8 cellular contexts compared by ENCODE assay signal in the genomic region with DNA sequence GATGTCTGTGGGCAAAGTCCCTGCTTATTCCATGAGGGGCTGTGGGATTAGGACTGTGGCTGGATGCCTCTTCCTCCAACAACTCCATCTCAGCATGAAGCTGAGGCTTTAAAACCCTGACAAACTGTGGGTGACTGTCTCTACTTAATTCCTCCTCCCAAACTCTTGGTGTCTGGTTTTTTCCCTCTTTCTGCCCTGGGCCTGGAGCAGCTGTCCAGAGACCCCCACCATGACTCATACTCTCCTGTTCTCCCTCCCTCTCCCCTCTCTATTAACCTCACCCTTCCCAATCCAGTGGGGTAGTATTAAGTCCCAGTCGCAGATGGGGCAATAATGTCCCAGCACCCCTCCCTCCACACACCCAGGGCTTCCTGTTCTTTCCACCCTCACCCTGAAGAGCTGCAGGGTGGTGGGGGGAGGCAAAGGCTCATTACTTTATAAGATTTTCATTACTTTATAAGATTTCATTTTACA. TPM values are rescaled to one million over a fixed set of nuclear protein-coding genes. Genes with fewer than 3 reads are reported as not detected.
DNase-seq lines count a peak whose midpoint lies in the region; ATAC-seq and TF ChIP-seq lines count a peak whose summit lies in the region.

No MANE protein-coding gene starts in this region.

- H3K4me3 ChIP-seq in AG04449 (ENCODE audit: low read depth, low read length) (peak overlapping the region; percentile 78), NB4 (ENCODE audit: low read depth, low read length) (peak overlapping the region; percentile 90)

- no peak for ATAC-seq in effector memory CD8-positive, alpha-beta T cell (replicated peaks)
- ATAC-seq in natural killer cell: no peak
- ATAC-seq in esophagus mucosa: no peak
- ATAC-seq in HG03457 (IDR thresholded peaks at IDR 0.05; ENCODE audit: unreplicated experiment): no peak

- CTCF ChIA-PET in AG04449 (lab: Yijun Ruan, JAX): interaction anchor here (0.6 to 3.6 kb wide), 6 partner anchors 10 to 99 kb away, joined by 3 to 20 read pairs (median 8); a partner anchor contains a TSS

- TF ChIP-seq POLR2A in NB4 (IDR thresholded peaks at IDR 0.05; ENCODE audit: extremely low read depth, insufficient read length): no peak

- TF ChIP-seq CTCF in AG04449 (IDR thresholded peaks at IDR 0.05; ENCODE audit: insufficient read depth, low read length, missing control alignments) (no peak), NB4 (IDR thresholded peaks at IDR 0.05; ENCODE audit: low read depth, low read length) (no peak), natural killer cell (IDR thresholded peaks at IDR 0.05) (no peak)

- H3K4me3 Mint-ChIP-seq in effector memory CD8-positive, alpha-beta T cell: peak overlapping the region; percentile 96 to 99
- H3K4me3 Mint-ChIP-seq in natural killer cell: peak overlapping the region; percentile 99

- H3K27ac Mint-ChIP-seq in effector memory CD8-positive, alpha-beta T cell: peak overlapping the region in 1 of 2 donors; percentile 90
- peak overlapping the region; percentile 91 to 95 for H3K27ac Mint-ChIP-seq in natural killer cell

- DNase-seq in AG04449 (ENCODE audit: low read depth, low spot score): no peak
- peak; percentile 39 for DNase-seq in NB4 (ENCODE audit: low read depth)
- DNase-seq in effector memory CD8-positive, alpha-beta T cell: no peak
- DNase-seq in natural killer cell: no peak
- no peak for DNase-seq in HCEC 1CT
- DNase-seq in NCI-H1092 treated with DMSO at 0.1 percent for 48 hours (lab: John Stamatoyannopoulos, UW): no peak

- H3K27me3 Mint-ChIP-seq in effector memory CD8-positive, alpha-beta T cell: no peaks in the 10 kb centered on the region
- H3K27me3 Mint-ChIP-seq in natural killer cell (ENCODE audit: low read depth in 2 of 2): no peaks in the 10 kb centered on the region

- H3K36me3 Mint-ChIP-seq in effector memory CD8-positive, alpha-beta T cell (ENCODE audit: insufficient read depth): peaks cover 16% of the 10 kb centered on the region
- no peaks in the 10 kb centered on the region for H3K36me3 Mint-ChIP-seq in natural killer cell

- peaks cover 34 to 37% of the 10 kb centered on the region in 2 donors for H3K4me1 Mint-ChIP-seq in effector memory CD8-positive, alpha-beta T cell (ENCODE audit: low read depth in 2 of 2)
- H3K4me1 Mint-ChIP-seq in natural killer cell: peaks cover 39 to 52% of the 10 kb centered on the region in 2 donors

- intact Hi-C loops in natural killer cell (cut with micrococcal nuclease): no loop called here

- POLR2A ChIA-PET in AG04449 (lab: Yijun Ruan, JAX): interaction anchor here (1.5 to 3.7 kb wide), 4 partner anchors 12 to 86 kb away, joined by 3 to 31 read pairs (median 22); a partner anchor contains a TSS

- H3K9me3 Mint-ChIP-seq in effector memory CD8-positive, alpha-beta T cell: no peaks in the 10 kb centered on the region
- H3K9me3 Mint-ChIP-seq in natural killer cell: no peaks in the 10 kb centered on the region

RNA-seq across cellular contexts. Expression of a gene that starts 2.1 kb away (rescaled TPM):
- total RNA-seq in natural killer cell: 10 to 100 TPM; 27.7 to 37.3 (median 34.4) TPM
- 15.3 TPM for total RNA-seq in esophagus mucosa

RNA-seq across cellular contexts. Expression of a gene that starts 11.3 kb away (rescaled TPM):
- total RNA-seq in natural killer cell: under 1 TPM in 2 of 3 donors, not detected in 1; 0.45 to 0.88 TPM
- 0.60 TPM for total RNA-seq in esophagus mucosa

RNA-seq across cellular contexts. Expression of a gene that starts 13.6 kb away (rescaled TPM):
- total RNA-seq in natural killer cell (10 to 100 TPM; 21.3 to 36.3 (median 23.1) TPM), esophagus mucosa (64.2 TPM)

RNA-seq across cellular contexts. Expression of a gene that starts 13.9 kb away (rescaled TPM):
- total RNA-seq in natural killer cell (10 to 100 TPM; 50.5 to 57.0 (median 51.2) TPM), esophagus mucosa (47.6 TPM)
